In the genomic region with DNA sequence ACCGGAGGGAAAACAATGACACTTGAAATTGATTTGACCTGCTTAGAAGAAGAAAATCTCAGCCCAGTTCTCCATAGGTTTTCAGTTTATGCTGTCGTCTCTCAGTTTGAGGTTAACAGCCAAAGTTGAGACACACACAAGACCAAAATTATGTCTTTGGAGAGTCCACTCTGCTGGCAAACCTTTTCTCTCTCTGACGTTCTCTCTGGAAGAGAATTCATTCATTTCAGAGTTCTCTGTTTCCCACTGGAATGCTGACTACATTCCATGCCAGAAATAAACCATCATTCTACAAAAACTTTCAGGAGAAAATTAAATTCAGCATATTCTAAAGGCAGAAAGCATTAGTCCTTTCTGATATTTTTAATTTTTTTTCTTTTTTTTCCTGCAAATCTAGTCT, we compare ENCODE assay signal across 23 cellular contexts.
"Had no signal": no experiment of that assay in that cellular context is flagged by ENCODE, and none has a peak within 500 bp of the region (broad histone marks: within the 10 kb centered on the region; RNA-seq: fewer than 3 reads in every experiment).

No MANE protein-coding gene starts in this region.

- H3K9me3 ChIP-seq: SJSA1, SK-N-SH had no signal

- H3K27ac ChIP-seq: SJSA1 had no signal

- H3K36me3 ChIP-seq: MG63, SJSA1 had no signal

- H3K36me3 Mint-ChIP-seq: T-cell had no signal

- H3K27ac Mint-ChIP-seq: T-cell had no signal

- H3K4me3 Mint-ChIP-seq: T-cell had no signal

- H3K4me3 ChIP-seq: MG63, SJSA1 had no signal

- DNase-seq: KBM-7, MG63, NCI-H1092, NCI-H1105 treated with DMSO at 0.1 percent for 48 hours, NCI-H1436, NCI-H187, NCI-H2029, NCI-H2081 treated with DMSO at 0.1 percent for 48 hours, NCI-H2171, NCI-H226, NCI-H446, NCI-H510A, NCI-H524 treated with DMSO at 0.1 percent for 48 hours, NCI-H69, NCI-H774, Right ventricle myocardium superior, RPMI8226, SIG-M5, SK-N-SH, SW 1271, T-cell had no signal

- H3K4me1 Mint-ChIP-seq: T-cell had no signal

- H3K27me3 ChIP-seq: MG63, SJSA1 had no signal

- H3K9ac ChIP-seq: SK-N-SH had no signal

- ATAC-seq: T-cell had no signal

- FAIRE-seq: RCC 7860 had no signal

- H3K27me3 Mint-ChIP-seq: T-cell had no signal

- H3K4me2 ChIP-seq: SK-N-SH had no signal
